In the genomic region with DNA sequence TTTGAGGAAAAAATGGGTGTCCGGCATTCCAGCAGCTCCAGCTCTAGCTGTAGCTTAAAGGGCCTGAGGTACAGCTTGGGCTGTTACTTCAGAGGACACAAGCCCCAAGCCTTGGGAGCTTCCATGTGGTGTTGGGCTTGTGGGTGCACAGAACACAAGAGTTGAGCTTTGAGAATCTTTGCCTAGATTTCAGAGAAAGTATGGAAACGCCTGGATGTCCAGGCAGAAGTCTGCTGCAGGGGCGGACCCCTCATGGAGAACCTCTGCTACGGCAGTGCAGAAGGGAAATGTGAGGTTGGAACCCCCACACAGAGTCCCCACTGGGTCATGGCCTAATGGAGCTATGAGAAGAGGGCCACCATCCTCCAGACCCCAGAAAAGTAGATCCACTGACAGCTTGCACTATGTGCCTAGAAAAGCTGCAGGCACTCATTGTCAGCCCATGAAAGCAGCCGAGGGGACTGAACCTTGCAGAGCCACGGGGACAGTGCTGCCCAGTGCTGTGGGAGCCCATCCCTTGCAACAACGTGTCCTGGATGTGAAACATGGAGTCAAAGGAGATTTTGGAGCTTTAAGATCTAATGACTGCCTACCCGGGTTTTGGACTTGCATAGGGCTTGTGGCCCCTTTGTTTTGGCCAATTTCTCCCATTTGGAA, we compare ENCODE assay signal across 22 cellular contexts.
"Had no signal": no experiment of that assay in that cellular context is flagged by ENCODE, and none has a peak within 500 bp of the region (broad histone marks: within the 10 kb centered on the region; RNA-seq: fewer than 3 reads in every experiment).

No MANE protein-coding gene starts in this region.

- H3K36me3 ChIP-seq: ovary, vagina had no signal

- H3K4me3 ChIP-seq: lung, ovary, skin epidermis, tibial nerve, upper lobe of left lung, vagina had no signal

- H3K27ac Mint-ChIP-seq: mesothelial cell of epicardium; natural killer cell treated with Interleukin-12 subunit alpha and Interleukin-12 subunit beta and Interleukin-15 and Interleukin-18, amount 100 ng/mL, for 72 hours; progenitor cell of endocrine pancreas; stimulated activated effector memory CD8-positive, alpha-beta T cell treated with anti-CD3 and anti-CD28 coated beads, Interleukin-12 subunit alpha, Interleukin-12 subunit beta, amount 100 ng/mL, for 72 hours had no signal

- ATAC-seq: left lobe of liver; natural killer cell treated with Interleukin-12 subunit alpha and Interleukin-12 subunit beta and Interleukin-15 and Interleukin-18, amount 100 ng/mL, for 72 hours; sciatic nerve; stimulated activated effector memory CD8-positive, alpha-beta T cell treated with anti-CD3 and anti-CD28 coated beads, Interleukin-12 subunit alpha, Interleukin-12 subunit beta, amount 100 ng/mL, for 72 hours; stimulated activated naive CD8-positive, alpha-beta T cell treated with anti-CD3 and anti-CD28 coated beads, Interleukin-15, amount 100 ng/mL, for 72 hours had no signal

- H3K9me3 ChIP-seq: ovary had no signal

- H3K27me3 Mint-ChIP-seq: naive B cell; natural killer cell treated with Interleukin-12 subunit alpha and Interleukin-12 subunit beta and Interleukin-15 and Interleukin-18, amount 100 ng/mL, for 72 hours; progenitor cell of endocrine pancreas; stimulated activated naive CD8-positive, alpha-beta T cell treated with anti-CD3 and anti-CD28 coated beads, Interleukin-15, amount 100 ng/mL, for 72 hours had no signal

- H3K27ac ChIP-seq: ovary, skin epidermis, tibial nerve, upper lobe of left lung, vagina had no signal

- DNase-seq: hippocampal formation; kidney glomerular epithelial cell; left cardiac atrium; mesendoderm; naive B cell; ovary; right cardiac atrium; stimulated activated CD4-positive, alpha-beta T cell treated with anti-CD3 and anti-CD28 coated beads, Interleukin-4, amount 100 ng/mL, for 24 hours; stimulated activated naive CD4-positive, alpha-beta T cell treated with Interleukin-2 at 50 U/mL for 16 hours; stimulated activated naive CD8-positive, alpha-beta T cell treated with anti-CD3 and anti-CD28 coated beads, Interleukin-15, amount 100 ng/mL, for 72 hours; substantia nigra had no signal

- H3K4me1 Mint-ChIP-seq: mesothelial cell of epicardium; stimulated activated naive CD8-positive, alpha-beta T cell treated with anti-CD3 and anti-CD28 coated beads, Interleukin-15, amount 100 ng/mL, for 72 hours had no signal

- H3K27me3 ChIP-seq: ovary, tibial nerve, upper lobe of left lung, vagina had no signal

- H3K4me3 Mint-ChIP-seq: mesothelial cell of epicardium; natural killer cell treated with Interleukin-12 subunit alpha and Interleukin-12 subunit beta and Interleukin-15 and Interleukin-18, amount 100 ng/mL, for 72 hours; stimulated activated effector memory CD8-positive, alpha-beta T cell treated with anti-CD3 and anti-CD28 coated beads, Interleukin-12 subunit alpha, Interleukin-12 subunit beta, amount 100 ng/mL, for 72 hours; stimulated activated naive CD8-positive, alpha-beta T cell treated with anti-CD3 and anti-CD28 coated beads, Interleukin-15, amount 100 ng/mL, for 72 hours had no signal
